8 cellular contexts compared by ENCODE assay signal in genomic region chr13:29593605-29594297, GRCh38. TPM values are rescaled to one million over a fixed set of nuclear protein-coding genes. Genes with fewer than 3 reads are reported as not detected.
A peak's percentile ranks its signal among the peaks of the same experiment; 100 is the strongest.
DNase-seq lines count a peak whose midpoint lies in the region; ATAC-seq and TF ChIP-seq lines count a peak whose summit lies in the region.

No MANE protein-coding gene starts in this region.

- H3K27ac ChIP-seq in HL-60 (replicated peaks) (peak overlapping the region; percentile 96), body of pancreas (peak overlapping the region; percentile 78 to 94 (median 90)), mesendoderm (ENCODE audit: low read depth, low read length) (no peak overlapping the region)

- H3K27me3 ChIP-seq in HL-60 (ENCODE audit: insufficient read depth, poor library complexity, severe bottlenecking) (no peaks in the 10 kb centered on the region), body of pancreas (no peaks in the 10 kb centered on the region), mesendoderm (ENCODE audit: insufficient read depth, low read length, poor library complexity) (no peaks in the 10 kb centered on the region)

- intact Hi-C loops in body of pancreas (cut with DNase I) = no loop called here

- ATAC-seq in body of pancreas (no peak), GM19463 (IDR thresholded peaks at IDR 0.05; ENCODE audit: unreplicated experiment) (no peak), HG03175 (IDR thresholded peaks at IDR 0.05; ENCODE audit: unreplicated experiment) (no peak), HG03442 (IDR thresholded peaks at IDR 0.05; ENCODE audit: unreplicated experiment) (no peak)

- H4K5ac ChIP-seq in mesendoderm (ENCODE audit: low read length) = no peak overlapping the region

- H3K9me3 ChIP-seq in body of pancreas = no peaks in the 10 kb centered on the region

- no peaks in the 10 kb centered on the region for H3K36me3 ChIP-seq in body of pancreas (replicated peaks in 1 of 2; ENCODE audit: insufficient read depth in 1 of 2, low read depth in 2 of 2)
- H3K36me3 ChIP-seq in mesendoderm (ENCODE audit: control insufficient read depth, insufficient read depth, low read length) = no peaks in the 10 kb centered on the region

- DNase-seq in AG09309 (ENCODE audit: low read depth) = no peak
- DNase-seq in HL-60 (ENCODE audit: low read depth in 1 of 2, low spot score in 1 of 2) = no peak
- no peak for DNase-seq in body of pancreas
- no peak for DNase-seq in mesendoderm
- DNase-seq in NCI-H446 (lab: John Stamatoyannopoulos, UW) = no peak

- H3K4me2 ChIP-seq in mesendoderm (ENCODE audit: low read length) = peak overlapping the region; percentile 61

- peak overlapping the region; percentile 97 for H3K56ac ChIP-seq in mesendoderm (ENCODE audit: low read length)

- no peak for TF ChIP-seq CTCF in AG09309 (IDR thresholded peaks at IDR 0.05; ENCODE audit: control insufficient read depth, insufficient read depth, low read depth, low read length, missing control alignments)
- TF ChIP-seq CTCF in HL-60 (IDR thresholded peaks at IDR 0.05; ENCODE audit: insufficient read depth, low read length) = no peak
- no peak for TF ChIP-seq CTCF in body of pancreas (IDR thresholded peaks at IDR 0.05)

- H2BK5ac ChIP-seq in mesendoderm (ENCODE audit: low read length) = no peak overlapping the region

- no peak for TF ChIP-seq POLR2A in body of pancreas (IDR thresholded peaks at IDR 0.05)

- no peak overlapping the region for H3K18ac ChIP-seq in mesendoderm (ENCODE audit: low read length)

- H3K9ac ChIP-seq in mesendoderm (ENCODE audit: low read length) = peak overlapping the region; percentile 94

- peaks cover 29% of the 10 kb centered on the region for H3K4me1 ChIP-seq in body of pancreas
- H3K4me1 ChIP-seq in mesendoderm (ENCODE audit: control insufficient read depth, low read depth, low read length) = peaks cover 11% of the 10 kb centered on the region

- peak overlapping the region; percentile 81 for H3K4me3 ChIP-seq in AG09309 (ENCODE audit: control insufficient read depth, low read depth, low read length)
- peak overlapping the region; percentile 86 for H3K4me3 ChIP-seq in HL-60 (replicated peaks; ENCODE audit: insufficient read depth, low read length)
- no peak overlapping the region for H3K4me3 ChIP-seq in body of pancreas
- H3K4me3 ChIP-seq in mesendoderm (ENCODE audit: low read length) = peak overlapping the region; percentile 86

- no peak overlapping the region for H2BK15ac ChIP-seq in mesendoderm (replicated peaks; ENCODE audit: low read depth)

- H3K23ac ChIP-seq in mesendoderm (ENCODE audit: low read length) = no peak overlapping the region

- H3K4ac ChIP-seq in mesendoderm (ENCODE audit: low read depth, low read length) = no peak overlapping the region

- H3K79me2 ChIP-seq in mesendoderm (ENCODE audit: control insufficient read depth, insufficient read depth, low read length) = peaks cover 62% of the 10 kb centered on the region

- 24 to 30% methylated on average over 8 of the region's 8 CpGs for WGBS in body of pancreas, 2 donors
- 100% methylated on average over 1 of the region's 8 CpGs for WGBS in mesendoderm (ENCODE audit: extremely low coverage, insufficient coverage, low lambda C conversion rate)

- H2AK5ac ChIP-seq in mesendoderm (ENCODE audit: low read length) = no peak overlapping the region

- no peak overlapping the region for H2BK120ac ChIP-seq in mesendoderm (ENCODE audit: low read depth, low read length)

- H3K79me1 ChIP-seq in mesendoderm (ENCODE audit: low read length) = peaks cover 23% of the 10 kb centered on the region

- no peak overlapping the region for H4K8ac ChIP-seq in mesendoderm (ENCODE audit: low read depth, low read length)

RNA-seq across cellular contexts. Expression of gene SLC7A1, which starts 1.7 kb away (rescaled TPM):
- 10 to 100 TPM; 15.3 to 30.3 TPM for total RNA-seq in body of pancreas
- 53.2 TPM for polyA plus RNA-seq in mesendoderm (2013, experiment 1 of 2)
- 51.9 TPM for polyA plus RNA-seq in mesendoderm (2013, experiment 2 of 2)

Comparison
In these comparisons a context has a peak if more than half of its experiments do, and no peak if none do; other contexts are left out.
1. H3K4me3 ChIP-seq: peak in AG09309 (single experiment), HL-60 (single experiment) and mesendoderm (single experiment); none in body of pancreas (0 of 2).